Comparison of ENCODE assay signal across 1 cellular context in the genomic region with DNA sequence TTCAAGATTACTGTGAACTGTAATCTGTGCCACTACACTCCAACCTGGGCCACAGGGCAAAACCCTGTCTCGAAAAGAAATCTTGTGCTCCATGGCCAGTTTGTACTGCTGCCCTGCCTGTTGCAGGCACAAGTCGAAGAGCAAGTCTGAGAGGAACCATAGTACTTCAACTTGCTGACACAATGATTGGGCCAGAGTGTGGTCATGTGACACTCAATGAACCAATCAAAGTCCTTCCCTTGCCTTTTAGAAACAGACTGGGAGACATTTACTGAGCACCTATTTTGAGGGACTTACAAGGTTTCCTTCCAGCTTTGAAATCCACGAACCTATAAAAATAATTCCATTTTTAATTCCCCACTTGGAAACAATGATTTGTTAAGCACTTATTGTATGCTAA.
TF ChIP-seq lines count a peak whose summit lies in the region.

No MANE protein-coding gene starts in this region.

TF ChIP-seq in K562, 482 proteins besides CTCF, POLR2A, EP300 and RAD21 (continued from another document):
- TF ChIP-seq, protein P1, sequence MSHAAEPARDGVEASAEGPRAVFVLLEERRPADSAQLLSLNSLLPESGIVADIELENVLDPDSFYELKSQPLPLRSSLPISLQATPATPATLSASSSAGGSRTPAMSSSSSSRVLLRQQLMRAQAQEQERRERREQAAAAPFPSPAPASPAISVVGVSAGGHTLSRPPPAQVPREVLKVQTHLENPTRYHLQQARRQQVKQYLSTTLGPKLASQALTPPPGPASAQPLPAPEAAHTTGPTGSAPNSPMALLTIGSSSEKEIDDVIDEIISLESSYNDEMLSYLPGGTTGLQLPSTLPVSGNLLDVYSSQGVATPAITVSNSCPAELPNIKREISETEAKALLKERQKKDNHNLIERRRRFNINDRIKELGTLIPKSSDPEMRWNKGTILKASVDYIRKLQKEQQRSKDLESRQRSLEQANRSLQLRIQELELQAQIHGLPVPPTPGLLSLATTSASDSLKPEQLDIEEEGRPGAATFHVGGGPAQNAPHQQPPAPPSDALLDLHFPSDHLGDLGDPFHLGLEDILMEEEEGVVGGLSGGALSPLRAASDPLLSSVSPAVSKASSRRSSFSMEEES (CRISPR knock-in tag; IDR thresholded peaks at IDR 0.05) = peak; percentile 88
- TF ChIP-seq, protein P2, sequence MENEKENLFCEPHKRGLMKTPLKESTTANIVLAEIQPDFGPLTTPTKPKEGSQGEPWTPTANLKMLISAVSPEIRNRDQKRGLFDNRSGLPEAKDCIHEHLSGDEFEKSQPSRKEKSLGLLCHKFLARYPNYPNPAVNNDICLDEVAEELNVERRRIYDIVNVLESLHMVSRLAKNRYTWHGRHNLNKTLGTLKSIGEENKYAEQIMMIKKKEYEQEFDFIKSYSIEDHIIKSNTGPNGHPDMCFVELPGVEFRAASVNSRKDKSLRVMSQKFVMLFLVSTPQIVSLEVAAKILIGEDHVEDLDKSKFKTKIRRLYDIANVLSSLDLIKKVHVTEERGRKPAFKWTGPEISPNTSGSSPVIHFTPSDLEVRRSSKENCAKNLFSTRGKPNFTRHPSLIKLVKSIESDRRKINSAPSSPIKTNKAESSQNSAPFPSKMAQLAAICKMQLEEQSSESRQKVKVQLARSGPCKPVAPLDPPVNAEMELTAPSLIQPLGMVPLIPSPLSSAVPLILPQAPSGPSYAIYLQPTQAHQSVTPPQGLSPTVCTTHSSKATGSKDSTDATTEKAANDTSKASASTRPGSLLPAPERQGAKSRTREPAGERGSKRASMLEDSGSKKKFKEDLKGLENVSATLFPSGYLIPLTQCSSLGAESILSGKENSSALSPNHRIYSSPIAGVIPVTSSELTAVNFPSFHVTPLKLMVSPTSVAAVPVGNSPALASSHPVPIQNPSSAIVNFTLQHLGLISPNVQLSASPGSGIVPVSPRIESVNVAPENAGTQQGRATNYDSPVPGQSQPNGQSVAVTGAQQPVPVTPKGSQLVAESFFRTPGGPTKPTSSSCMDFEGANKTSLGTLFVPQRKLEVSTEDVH (IDR thresholded peaks at IDR 0.05; ENCODE audit: low read depth, partially characterized antibody) = no peak
- TF ChIP-seq, protein P3, sequence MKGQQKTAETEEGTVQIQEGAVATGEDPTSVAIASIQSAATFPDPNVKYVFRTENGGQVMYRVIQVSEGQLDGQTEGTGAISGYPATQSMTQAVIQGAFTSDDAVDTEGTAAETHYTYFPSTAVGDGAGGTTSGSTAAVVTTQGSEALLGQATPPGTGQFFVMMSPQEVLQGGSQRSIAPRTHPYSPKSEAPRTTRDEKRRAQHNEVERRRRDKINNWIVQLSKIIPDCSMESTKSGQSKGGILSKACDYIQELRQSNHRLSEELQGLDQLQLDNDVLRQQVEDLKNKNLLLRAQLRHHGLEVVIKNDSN (CRISPR knock-in tag; IDR thresholded peaks at IDR 0.05) = peak; percentile 63
- TF ChIP-seq ZNF551 (CRISPR knock-in tag; IDR thresholded peaks at IDR 0.05) (no peak), NCOA2 (IDR thresholded peaks at IDR 0.05; ENCODE audit: partially characterized antibody in 2 of 2) (no peak), STAT5A (IDR thresholded peaks at IDR 0.05; ENCODE audit: borderline replicate concordance, low read length) (no peak), NCOA1 (IDR thresholded peaks at IDR 0.05; ENCODE audit: low read depth) (no peak), MCM3 (IDR thresholded peaks at IDR 0.05) (no peak), CBFA2T2 (conservative IDR thresholded peaks at IDR 0.05) (peak; percentile 18; the same call in 1 of the 2 replicates), TOE1 (IDR thresholded peaks at IDR 0.05; ENCODE audit: borderline replicate concordance) (peak; percentile 67; the same call in 1 of the 2 replicates), TOE1 (CRISPR knock-in tag; IDR thresholded peaks at IDR 0.05; ENCODE audit: borderline replicate concordance, low read depth) (no peak), RBFOX2 (IDR thresholded peaks at IDR 0.05; ENCODE audit: low read depth, low read length) (no peak), ZNF354B (CRISPR knock-in tag; IDR thresholded peaks at IDR 0.05) (no peak), ZNF707 (CRISPR knock-in tag; conservative IDR thresholded peaks at IDR 0.05) (no peak), CREBBP (IDR thresholded peaks at IDR 0.05; ENCODE audit: low read depth, low read length) (no peak), U2AF2 (optimal IDR thresholded peaks at IDR 0.05; ENCODE audit: low read depth, low read length) (no peak), SREBF2 (CRISPR knock-in tag; IDR thresholded peaks at IDR 0.05) (no peak), YBX1 (IDR thresholded peaks at IDR 0.05) (no peak), ERF (CRISPR knock-in tag; IDR thresholded peaks at IDR 0.05) (no peak), FOXJ2 (tag; IDR thresholded peaks at IDR 0.05) (no peak), NFYB (IDR thresholded peaks at IDR 0.05; ENCODE audit: extremely low read depth, insufficient read length) (peak; percentile 63), ZNF347 (CRISPR knock-in tag; IDR thresholded peaks at IDR 0.05; ENCODE audit: low read depth) (no peak), BRF1 (IDR thresholded peaks at IDR 0.05; ENCODE audit: borderline replicate concordance, extremely low read depth, insufficient read length) (no peak)
- TF ChIP-seq, protein P4, sequence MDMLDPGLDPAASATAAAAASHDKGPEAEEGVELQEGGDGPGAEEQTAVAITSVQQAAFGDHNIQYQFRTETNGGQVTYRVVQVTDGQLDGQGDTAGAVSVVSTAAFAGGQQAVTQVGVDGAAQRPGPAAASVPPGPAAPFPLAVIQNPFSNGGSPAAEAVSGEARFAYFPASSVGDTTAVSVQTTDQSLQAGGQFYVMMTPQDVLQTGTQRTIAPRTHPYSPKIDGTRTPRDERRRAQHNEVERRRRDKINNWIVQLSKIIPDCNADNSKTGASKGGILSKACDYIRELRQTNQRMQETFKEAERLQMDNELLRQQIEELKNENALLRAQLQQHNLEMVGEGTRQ (CRISPR knock-in tag; IDR thresholded peaks at IDR 0.05) = peak; percentile 72
- TF ChIP-seq, protein P5, sequence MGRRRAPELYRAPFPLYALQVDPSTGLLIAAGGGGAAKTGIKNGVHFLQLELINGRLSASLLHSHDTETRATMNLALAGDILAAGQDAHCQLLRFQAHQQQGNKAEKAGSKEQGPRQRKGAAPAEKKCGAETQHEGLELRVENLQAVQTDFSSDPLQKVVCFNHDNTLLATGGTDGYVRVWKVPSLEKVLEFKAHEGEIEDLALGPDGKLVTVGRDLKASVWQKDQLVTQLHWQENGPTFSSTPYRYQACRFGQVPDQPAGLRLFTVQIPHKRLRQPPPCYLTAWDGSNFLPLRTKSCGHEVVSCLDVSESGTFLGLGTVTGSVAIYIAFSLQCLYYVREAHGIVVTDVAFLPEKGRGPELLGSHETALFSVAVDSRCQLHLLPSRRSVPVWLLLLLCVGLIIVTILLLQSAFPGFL (CRISPR knock-in tag; IDR thresholded peaks at IDR 0.05) = no peak
- TF ChIP-seq, protein P6, sequence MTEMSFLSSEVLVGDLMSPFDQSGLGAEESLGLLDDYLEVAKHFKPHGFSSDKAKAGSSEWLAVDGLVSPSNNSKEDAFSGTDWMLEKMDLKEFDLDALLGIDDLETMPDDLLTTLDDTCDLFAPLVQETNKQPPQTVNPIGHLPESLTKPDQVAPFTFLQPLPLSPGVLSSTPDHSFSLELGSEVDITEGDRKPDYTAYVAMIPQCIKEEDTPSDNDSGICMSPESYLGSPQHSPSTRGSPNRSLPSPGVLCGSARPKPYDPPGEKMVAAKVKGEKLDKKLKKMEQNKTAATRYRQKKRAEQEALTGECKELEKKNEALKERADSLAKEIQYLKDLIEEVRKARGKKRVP (CRISPR knock-in tag; IDR thresholded peaks at IDR 0.05) = no peak
- TF ChIP-seq, protein P7, sequence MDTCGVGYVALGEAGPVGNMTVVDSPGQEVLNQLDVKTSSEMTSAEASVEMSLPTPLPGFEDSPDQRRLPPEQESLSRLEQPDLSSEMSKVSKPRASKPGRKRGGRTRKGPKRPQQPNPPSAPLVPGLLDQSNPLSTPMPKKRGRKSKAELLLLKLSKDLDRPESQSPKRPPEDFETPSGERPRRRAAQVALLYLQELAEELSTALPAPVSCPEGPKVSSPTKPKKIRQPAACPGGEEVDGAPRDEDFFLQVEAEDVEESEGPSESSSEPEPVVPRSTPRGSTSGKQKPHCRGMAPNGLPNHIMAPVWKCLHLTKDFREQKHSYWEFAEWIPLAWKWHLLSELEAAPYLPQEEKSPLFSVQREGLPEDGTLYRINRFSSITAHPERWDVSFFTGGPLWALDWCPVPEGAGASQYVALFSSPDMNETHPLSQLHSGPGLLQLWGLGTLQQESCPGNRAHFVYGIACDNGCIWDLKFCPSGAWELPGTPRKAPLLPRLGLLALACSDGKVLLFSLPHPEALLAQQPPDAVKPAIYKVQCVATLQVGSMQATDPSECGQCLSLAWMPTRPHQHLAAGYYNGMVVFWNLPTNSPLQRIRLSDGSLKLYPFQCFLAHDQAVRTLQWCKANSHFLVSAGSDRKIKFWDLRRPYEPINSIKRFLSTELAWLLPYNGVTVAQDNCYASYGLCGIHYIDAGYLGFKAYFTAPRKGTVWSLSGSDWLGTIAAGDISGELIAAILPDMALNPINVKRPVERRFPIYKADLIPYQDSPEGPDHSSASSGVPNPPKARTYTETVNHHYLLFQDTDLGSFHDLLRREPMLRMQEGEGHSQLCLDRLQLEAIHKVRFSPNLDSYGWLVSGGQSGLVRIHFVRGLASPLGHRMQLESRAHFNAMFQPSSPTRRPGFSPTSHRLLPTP (IDR thresholded peaks at IDR 0.05; ENCODE audit: borderline replicate concordance, extremely low read depth, insufficient read length) = no peak
- TF ChIP-seq, protein P8, sequence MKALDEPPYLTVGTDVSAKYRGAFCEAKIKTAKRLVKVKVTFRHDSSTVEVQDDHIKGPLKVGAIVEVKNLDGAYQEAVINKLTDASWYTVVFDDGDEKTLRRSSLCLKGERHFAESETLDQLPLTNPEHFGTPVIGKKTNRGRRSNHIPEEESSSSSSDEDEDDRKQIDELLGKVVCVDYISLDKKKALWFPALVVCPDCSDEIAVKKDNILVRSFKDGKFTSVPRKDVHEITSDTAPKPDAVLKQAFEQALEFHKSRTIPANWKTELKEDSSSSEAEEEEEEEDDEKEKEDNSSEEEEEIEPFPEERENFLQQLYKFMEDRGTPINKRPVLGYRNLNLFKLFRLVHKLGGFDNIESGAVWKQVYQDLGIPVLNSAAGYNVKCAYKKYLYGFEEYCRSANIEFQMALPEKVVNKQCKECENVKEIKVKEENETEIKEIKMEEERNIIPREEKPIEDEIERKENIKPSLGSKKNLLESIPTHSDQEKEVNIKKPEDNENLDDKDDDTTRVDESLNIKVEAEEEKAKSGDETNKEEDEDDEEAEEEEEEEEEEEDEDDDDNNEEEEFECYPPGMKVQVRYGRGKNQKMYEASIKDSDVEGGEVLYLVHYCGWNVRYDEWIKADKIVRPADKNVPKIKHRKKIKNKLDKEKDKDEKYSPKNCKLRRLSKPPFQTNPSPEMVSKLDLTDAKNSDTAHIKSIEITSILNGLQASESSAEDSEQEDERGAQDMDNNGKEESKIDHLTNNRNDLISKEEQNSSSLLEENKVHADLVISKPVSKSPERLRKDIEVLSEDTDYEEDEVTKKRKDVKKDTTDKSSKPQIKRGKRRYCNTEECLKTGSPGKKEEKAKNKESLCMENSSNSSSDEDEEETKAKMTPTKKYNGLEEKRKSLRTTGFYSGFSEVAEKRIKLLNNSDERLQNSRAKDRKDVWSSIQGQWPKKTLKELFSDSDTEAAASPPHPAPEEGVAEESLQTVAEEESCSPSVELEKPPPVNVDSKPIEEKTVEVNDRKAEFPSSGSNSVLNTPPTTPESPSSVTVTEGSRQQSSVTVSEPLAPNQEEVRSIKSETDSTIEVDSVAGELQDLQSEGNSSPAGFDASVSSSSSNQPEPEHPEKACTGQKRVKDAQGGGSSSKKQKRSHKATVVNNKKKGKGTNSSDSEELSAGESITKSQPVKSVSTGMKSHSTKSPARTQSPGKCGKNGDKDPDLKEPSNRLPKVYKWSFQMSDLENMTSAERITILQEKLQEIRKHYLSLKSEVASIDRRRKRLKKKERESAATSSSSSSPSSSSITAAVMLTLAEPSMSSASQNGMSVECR (CRISPR knock-in tag; IDR thresholded peaks at IDR 0.05) = no peak
